In the genomic region with DNA sequence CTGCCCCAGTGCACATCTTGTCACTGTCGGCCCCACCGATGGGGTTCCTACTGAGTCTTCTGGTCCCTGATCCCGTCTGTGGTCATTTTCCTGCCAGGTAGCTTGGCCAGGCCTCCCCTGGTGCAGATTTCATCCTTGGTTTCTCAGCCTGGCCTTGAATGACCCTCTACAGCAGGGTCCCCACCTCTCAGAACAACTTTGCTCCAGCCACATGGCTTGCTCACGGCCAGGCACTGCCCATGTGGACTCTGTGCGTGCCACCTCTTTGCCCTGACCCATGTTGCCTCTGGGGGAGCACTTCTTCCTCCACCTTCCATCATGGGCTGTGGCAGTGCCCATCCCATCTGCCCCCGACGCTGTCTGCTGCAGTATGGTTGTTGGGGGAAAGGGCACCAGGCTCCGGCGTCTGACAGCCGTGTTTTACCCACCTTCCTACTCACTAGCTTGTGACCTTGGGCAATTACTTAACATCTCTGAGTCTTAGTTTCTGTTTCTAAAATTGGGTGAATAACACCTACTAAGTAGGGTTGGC, we compare ENCODE assay signal across 8 cellular contexts. TPM values are rescaled to one million over a fixed set of nuclear protein-coding genes. Genes with fewer than 3 reads are reported as not detected.
DNase-seq lines count a peak whose midpoint lies in the region; ATAC-seq and TF ChIP-seq lines count a peak whose summit lies in the region.

No MANE protein-coding gene starts in this region.

- H4K8ac ChIP-seq in mesendoderm (ENCODE audit: low read depth, low read length): no peak overlapping the region

- DNase-seq in CD4-positive, alpha-beta memory T cell: peak in 2 of 5 donors; percentile 36 to 52
- DNase-seq in HL-60 (ENCODE audit: low read depth in 1 of 2, low spot score in 1 of 2): no peak
- DNase-seq in natural killer cell: no peak
- no peak for DNase-seq in nucleus accumbens (lab: John Stamatoyannopoulos, UW)
- DNase-seq in NCI-H1417 treated with DMSO at 0.1 percent for 48 hours (lab: John Stamatoyannopoulos, UW): no peak
- DNase-seq in testis: no peak
- no peak for DNase-seq in mesendoderm

- H3K56ac ChIP-seq in mesendoderm (ENCODE audit: low read length): no peak overlapping the region

- H3K4me3 Mint-ChIP-seq in CD4-positive, alpha-beta memory T cell: peak overlapping the region; percentile 67 to 100 (median 87)
- peak overlapping the region; percentile 87 for H3K4me3 Mint-ChIP-seq in activated T-helper 17 cell treated with anti-CD3 and anti-CD28 coated beads, Interleukin-2, amount 50 U/mL, for 72 hours
- H3K4me3 Mint-ChIP-seq in natural killer cell: peak overlapping the region; percentile 80

- H3K27ac Mint-ChIP-seq in CD4-positive, alpha-beta memory T cell: peak overlapping the region; percentile 89 to 99 (median 98)
- peak overlapping the region; percentile 100 for H3K27ac Mint-ChIP-seq in activated T-helper 17 cell treated with anti-CD3 and anti-CD28 coated beads, Interleukin-2, amount 50 U/mL, for 72 hours
- peak overlapping the region; percentile 98 to 99 for H3K27ac Mint-ChIP-seq in natural killer cell

- peaks cover 7 to 41% of the 10 kb centered on the region in 2 donors for H3K36me3 Mint-ChIP-seq in CD4-positive, alpha-beta memory T cell
- H3K36me3 Mint-ChIP-seq in activated T-helper 17 cell treated with anti-CD3 and anti-CD28 coated beads, Interleukin-2, amount 50 U/mL, for 72 hours (ENCODE audit: low read depth): peaks cover 86% of the 10 kb centered on the region
- H3K36me3 Mint-ChIP-seq in natural killer cell: no peaks in the 10 kb centered on the region

- H3K9me3 ChIP-seq in CD4-positive, alpha-beta memory T cell (ENCODE audit: control insufficient read depth in 1 of 2, low read length in 2 of 2): no peaks in the 10 kb centered on the region
- H3K9me3 ChIP-seq in testis: no peaks in the 10 kb centered on the region

- no peak overlapping the region for H2BK15ac ChIP-seq in mesendoderm (replicated peaks; ENCODE audit: low read depth)

- TF ChIP-seq CTCF in HL-60 (IDR thresholded peaks at IDR 0.05; ENCODE audit: insufficient read depth, low read length) (peak; percentile 31), natural killer cell (IDR thresholded peaks at IDR 0.05) (no peak), testis (IDR thresholded peaks at IDR 0.05) (no peak)

- H3K27ac ChIP-seq in CD4-positive, alpha-beta memory T cell (ENCODE audit: low read depth, low read length): peak overlapping the region; percentile 91
- peak overlapping the region; percentile 45 for H3K27ac ChIP-seq in HL-60 (replicated peaks)
- H3K27ac ChIP-seq in testis: no peak overlapping the region
- no peak overlapping the region for H3K27ac ChIP-seq in mesendoderm (ENCODE audit: low read depth, low read length)

- H3K9ac ChIP-seq in mesendoderm (ENCODE audit: low read length): no peak overlapping the region

- ATAC-seq in activated T-helper 17 cell treated with anti-CD3 and anti-CD28 coated beads, Interleukin-2, amount 50 U/mL, for 72 hours (replicated peaks): no peak
- peak; percentile 32 to 47 (median 38) for ATAC-seq in natural killer cell

- H3K4me1 Mint-ChIP-seq in CD4-positive, alpha-beta memory T cell: peaks cover 53 to 97% (median 60%) of the 10 kb centered on the region in 4 donors
- peaks cover 39% of the 10 kb centered on the region for H3K4me1 Mint-ChIP-seq in activated T-helper 17 cell treated with anti-CD3 and anti-CD28 coated beads, Interleukin-2, amount 50 U/mL, for 72 hours
- peaks cover 82 to 97% of the 10 kb centered on the region in 2 donors for H3K4me1 Mint-ChIP-seq in natural killer cell

- H3K36me3 ChIP-seq in CD4-positive, alpha-beta memory T cell (ENCODE audit: insufficient read depth, low read length): no peaks in the 10 kb centered on the region
- H3K36me3 ChIP-seq in testis (ENCODE audit: low read depth, missing control alignments) (no peaks in the 10 kb centered on the region), mesendoderm (ENCODE audit: control insufficient read depth, insufficient read depth, low read length) (no peaks in the 10 kb centered on the region)

- H2BK120ac ChIP-seq in mesendoderm (ENCODE audit: low read depth, low read length): no peak overlapping the region

- H3K4me2 ChIP-seq in mesendoderm (ENCODE audit: low read length): no peak overlapping the region

- H2AK5ac ChIP-seq in mesendoderm (ENCODE audit: low read length): no peak overlapping the region

- H3K23ac ChIP-seq in mesendoderm (ENCODE audit: low read length): no peak overlapping the region

- intact Hi-C loops in CD4-positive, alpha-beta memory T cell (cut with micrococcal nuclease): no loop called here
- intact Hi-C loops in natural killer cell (cut with micrococcal nuclease): loop anchor here (1.0 kb wide), 1 partner anchor 10 kb away; no protein-coding TSS in a partner anchor
- intact Hi-C loops in testis (cut with DNase I; ENCODE audit: low total_unique reads): loop anchor here (10.0 kb wide), 1 partner anchor 146 kb away; a partner anchor contains a TSS

- peak overlapping the region; percentile 3 to 32 for H3K4me3 ChIP-seq in CD4-positive, alpha-beta memory T cell (ENCODE audit: low read length in 2 of 2)
- H3K4me3 ChIP-seq in HL-60 (replicated peaks; ENCODE audit: insufficient read depth, low read length) (no peak overlapping the region), testis (no peak overlapping the region), mesendoderm (ENCODE audit: low read length) (no peak overlapping the region)

- H4K5ac ChIP-seq in mesendoderm (ENCODE audit: low read length): no peak overlapping the region

- no peaks in the 10 kb centered on the region for H3K27me3 ChIP-seq in CD4-positive, alpha-beta memory T cell (ENCODE audit: insufficient read depth, low read length)
- H3K27me3 ChIP-seq in HL-60 (ENCODE audit: insufficient read depth, poor library complexity, severe bottlenecking): no peaks in the 10 kb centered on the region
- no peaks in the 10 kb centered on the region for H3K27me3 ChIP-seq in testis
- no peaks in the 10 kb centered on the region for H3K27me3 ChIP-seq in mesendoderm (ENCODE audit: insufficient read depth, low read length, poor library complexity)

- WGBS in testis, 2 donors: 64 to 77% methylated on average over 9 to 10 of the region's 10 CpGs
- no CpG with 5 or more reads among the region's 10 CpGs for WGBS in mesendoderm (ENCODE audit: extremely low coverage, insufficient coverage, low lambda C conversion rate)

- no peak overlapping the region for H3K18ac ChIP-seq in mesendoderm (ENCODE audit: low read length)

- CTCF ChIA-PET in CD4-positive, alpha-beta memory T cell (lab: Charles Lee; ENCODE audit: partially characterized antibody): interaction anchor here (1.1 to 18.5 kb wide), 10 partner anchors 8 to 161 kb away, joined by 3 to 774 read pairs (median 6); a partner anchor contains a TSS

- TF ChIP-seq POLR2A in testis (IDR thresholded peaks at IDR 0.05): no peak

- H3K9me3 Mint-ChIP-seq in CD4-positive, alpha-beta memory T cell: peaks cover 0 to 6% (median 0%) of the 10 kb centered on the region in 8 donors
- no peaks in the 10 kb centered on the region for H3K9me3 Mint-ChIP-seq in activated T-helper 17 cell treated with anti-CD3 and anti-CD28 coated beads, Interleukin-2, amount 50 U/mL, for 72 hours
- H3K9me3 Mint-ChIP-seq in natural killer cell: no peaks in the 10 kb centered on the region

- no peak overlapping the region for H2BK5ac ChIP-seq in mesendoderm (ENCODE audit: low read length)

- H3K27me3 Mint-ChIP-seq in CD4-positive, alpha-beta memory T cell: peaks cover 0 to 3% of the 10 kb centered on the region in 2 donors
- no peaks in the 10 kb centered on the region for H3K27me3 Mint-ChIP-seq in activated T-helper 17 cell treated with anti-CD3 and anti-CD28 coated beads, Interleukin-2, amount 50 U/mL, for 72 hours
- H3K27me3 Mint-ChIP-seq in natural killer cell (ENCODE audit: low read depth in 2 of 2): no peaks in the 10 kb centered on the region

- peaks cover 76% of the 10 kb centered on the region for H3K4me1 ChIP-seq in CD4-positive, alpha-beta memory T cell (ENCODE audit: insufficient read depth, low read length)
- peaks cover 28% of the 10 kb centered on the region for H3K4me1 ChIP-seq in testis
- H3K4me1 ChIP-seq in mesendoderm (ENCODE audit: control insufficient read depth, low read depth, low read length): peaks cover 2% of the 10 kb centered on the region

- POLR2A ChIA-PET in CD4-positive, alpha-beta memory T cell (lab: Charles Lee; ENCODE audit: partially characterized antibody): interaction anchor here (0.6 to 22.1 kb wide), 9 partner anchors 11 to 159 kb away, joined by 3 to 1807 read pairs (median 14); a partner anchor contains a TSS

- H3K79me1 ChIP-seq in mesendoderm (ENCODE audit: low read length): no peaks in the 10 kb centered on the region

- no peak overlapping the region for H3K4ac ChIP-seq in mesendoderm (ENCODE audit: low read depth, low read length)

- H3K79me2 ChIP-seq in mesendoderm (ENCODE audit: control insufficient read depth, insufficient read depth, low read length): no peaks in the 10 kb centered on the region

RNA-seq across cellular contexts. Expression of a gene that starts 2.0 kb away (rescaled TPM):
- total RNA-seq in CD4-positive, alpha-beta memory T cell: 100 to 1,000 TPM; 189 to 199 TPM
- 100 to 1,000 TPM; 126 to 325 TPM for polyA plus RNA-seq in CD4-positive, alpha-beta memory T cell
- 100 to 1,000 TPM; 134 to 223 TPM for total RNA-seq in activated T-helper 17 cell treated with anti-CD3 and anti-CD28 coated beads, Interleukin-2, amount 50 U/mL, for 72 hours
- total RNA-seq in natural killer cell: 100 to 1,000 TPM; 279 to 357 (median 312) TPM
- total RNA-seq in testis: 1 to 10 TPM; 3.7 to 9.1 TPM
- 19.1 TPM for polyA plus RNA-seq in testis (ENCODE audit: insufficient read depth, low read depth, low replicate concordance)
- polyA plus RNA-seq in mesendoderm (2013, experiment 1 of 2): 13.2 TPM
- 14.1 TPM for polyA plus RNA-seq in mesendoderm (2013, experiment 2 of 2)

RNA-seq across cellular contexts. Expression of a gene that starts 5.3 kb away (rescaled TPM):
- total RNA-seq in CD4-positive, alpha-beta memory T cell: 100 to 1,000 TPM; 423 to 425 TPM
- 100 to 1,000 TPM; 155 to 244 TPM for polyA plus RNA-seq in CD4-positive, alpha-beta memory T cell
- 100 to 1,000 TPM; 192 to 307 TPM for total RNA-seq in activated T-helper 17 cell treated with anti-CD3 and anti-CD28 coated beads, Interleukin-2, amount 50 U/mL, for 72 hours
- total RNA-seq in natural killer cell: 100 to 1,000 TPM; 125 to 157 (median 126) TPM
- total RNA-seq in testis: 100 to 1,000 TPM; 143 to 236 TPM
- 141 TPM for polyA plus RNA-seq in testis (ENCODE audit: insufficient read depth, low read depth, low replicate concordance)
- polyA plus RNA-seq in mesendoderm (2013, experiment 1 of 2): 146 TPM
- 141 TPM for polyA plus RNA-seq in mesendoderm (2013, experiment 2 of 2)

RNA-seq across cellular contexts. Expression of a gene that starts 5.5 kb away (rescaled TPM):
- total RNA-seq in CD4-positive, alpha-beta memory T cell: not detected
- not detected for polyA plus RNA-seq in CD4-positive, alpha-beta memory T cell
- total RNA-seq in activated T-helper 17 cell treated with anti-CD3 and anti-CD28 coated beads, Interleukin-2, amount 50 U/mL, for 72 hours: not detected
- not detected for total RNA-seq in natural killer cell
- total RNA-seq in testis: not detected
- not detected for polyA plus RNA-seq in testis (ENCODE audit: insufficient read depth, low read depth, low replicate concordance)
- not detected for polyA plus RNA-seq in mesendoderm (2013, experiment 1 of 2)
- polyA plus RNA-seq in mesendoderm (2013, experiment 2 of 2): not detected

RNA-seq across cellular contexts. Expression of a gene that starts 21.3 kb away (rescaled TPM):
- total RNA-seq in CD4-positive, alpha-beta memory T cell: 100 to 1,000 TPM; 142 to 148 TPM
- polyA plus RNA-seq in CD4-positive, alpha-beta memory T cell: 100 to 1,000 TPM; 102 to 114 TPM
- 100 to 1,000 TPM; 285 to 436 TPM for total RNA-seq in activated T-helper 17 cell treated with anti-CD3 and anti-CD28 coated beads, Interleukin-2, amount 50 U/mL, for 72 hours
- total RNA-seq in natural killer cell: 100 to 1,000 TPM; 123 to 133 (median 127) TPM
- total RNA-seq in testis: 100 to 1,000 TPM; 118 to 153 TPM
- 97.3 TPM for polyA plus RNA-seq in testis (ENCODE audit: insufficient read depth, low read depth, low replicate concordance)
- 473 TPM for polyA plus RNA-seq in mesendoderm (2013, experiment 1 of 2)
- 476 TPM for polyA plus RNA-seq in mesendoderm (2013, experiment 2 of 2)

RNA-seq across cellular contexts. Expression of a gene that starts 21.4 kb away (rescaled TPM):
- total RNA-seq in CD4-positive, alpha-beta memory T cell: 10 to 100 TPM; 32.2 to 33.0 TPM
- polyA plus RNA-seq in CD4-positive, alpha-beta memory T cell: 1 to 10 TPM in 1 of 2 donors, under 1 TPM in 1; 0.16 to 1.1 TPM
- total RNA-seq in activated T-helper 17 cell treated with anti-CD3 and anti-CD28 coated beads, Interleukin-2, amount 50 U/mL, for 72 hours: 10 to 100 TPM; 34.0 to 62.3 TPM
- total RNA-seq in natural killer cell: 10 to 100 TPM; 29.3 to 34.0 (median 31.9) TPM
- total RNA-seq in testis: 10 to 100 TPM; 63.4 to 73.2 TPM
- 40.5 TPM for polyA plus RNA-seq in testis (ENCODE audit: insufficient read depth, low read depth, low replicate concordance)
- polyA plus RNA-seq in mesendoderm (2013, experiment 1 of 2): 69.5 TPM
- 69.1 TPM for polyA plus RNA-seq in mesendoderm (2013, experiment 2 of 2)

Comparison
In these comparisons a context has a peak if more than half of its experiments do, and no peak if none do; other contexts are left out.
1. H3K27ac ChIP-seq: peak in CD4-positive, alpha-beta memory T cell (single experiment) and HL-60 (single experiment); none in testis (0 of 2) and mesendoderm (single experiment).
2. H3K4me3 ChIP-seq: peak in CD4-positive, alpha-beta memory T cell (2 of 2); none in HL-60 (single experiment), testis (0 of 2) and mesendoderm (single experiment).
3. RNA of a gene that starts 2.0 kb away (total RNA-seq): 279 to 357 TPM in natural killer cell, 134 to 223 TPM in activated T-helper 17 cell treated with anti-CD3 and anti-CD28 coated beads, Interleukin-2, amount 50 U/mL, for 72 hours and 189 to 199 TPM in CD4-positive, alpha-beta memory T cell; 3.7 to 9.1 TPM in testis; every median in the first group is over 10 times any median in the second.
4. Peak in every context shown above with its lines, with median percentiles within 50 percentile points of each other: H3K27ac Mint-ChIP-seq and H3K4me3 Mint-ChIP-seq.